24 cellular contexts compared by ENCODE assay signal in genomic region chr18:34677056-34677574, GRCh38. TPM values are rescaled to one million over a fixed set of nuclear protein-coding genes. Genes with fewer than 3 reads are reported as not detected.
DNase-seq lines count a peak whose midpoint lies in the region; ATAC-seq, FAIRE-seq and TF ChIP-seq lines count a peak whose summit lies in the region.
"Had no signal": no experiment of that assay in that cellular context is flagged by ENCODE, and none has a peak within 500 bp of the region (broad histone marks: within the 10 kb centered on the region; RNA-seq: fewer than 3 reads in every experiment).

No MANE protein-coding gene starts in this region.

- DNase-seq in HepG2 (ENCODE audit: low spot score) (no peak), right lobe of liver (no peak), SJCRH30 (peak; percentile 44 to 69), left kidney (ENCODE audit: low read depth, low spot score) (peak; percentile 16), GM10266 (ENCODE audit: extremely low spot score) (no peak)
- DNase-seq in naive thymus-derived CD4-positive, alpha-beta T cell: no peak
- DNase-seq: ACHN; BE2C; C1 segment of cervical spinal cord; CD4-positive, alpha-beta memory T cell; CD4-positive, CD25-positive, alpha-beta regulatory T cell; CD8-positive, alpha-beta memory T cell; COR-L47; DMS 273 treated with DMSO at 0.1 percent for 48 hours; DMS153; DMS53; DMS79; DND-41; EL; GDM1 had no signal

- no peak overlapping the region for H3K9ac ChIP-seq in HepG2 (ENCODE audit: insufficient read depth, low read depth, low read length)
- H3K9ac ChIP-seq: BLaER1 had no signal

- H3K27ac Mint-ChIP-seq in naive thymus-derived CD4-positive, alpha-beta T cell: no peak overlapping the region
- H3K27ac Mint-ChIP-seq: CD4-positive, alpha-beta memory T cell; CD4-positive, CD25-positive, alpha-beta regulatory T cell had no signal

- intact Hi-C loops in HepG2 (cut with micrococcal nuclease; ENCODE audit: unreplicated experiment) (no loop called here), right lobe of liver (cut with DNase I) (no loop called here)
- intact Hi-C loops in naive thymus-derived CD4-positive, alpha-beta T cell (cut with micrococcal nuclease): no loop called here

- TF ChIP-seq EP300 in HepG2 (IDR thresholded peaks at IDR 0.05; ENCODE audit: low read depth in 2 of 2, low read length in 2 of 2) (no peak), HepG2 (CRISPR knock-in tag; IDR thresholded peaks at IDR 0.05; ENCODE audit: borderline replicate concordance) (no peak)

- no peaks in the 10 kb centered on the region for H3K36me3 ChIP-seq in HepG2 (replicated peaks in 1 of 2; ENCODE audit: control insufficient read depth in 1 of 2, insufficient read depth in 2 of 2, low read length in 2 of 2)
- H3K36me3 ChIP-seq in right lobe of liver: no peaks in the 10 kb centered on the region
- H3K36me3 ChIP-seq in SJCRH30: no peaks in the 10 kb centered on the region
- H3K36me3 ChIP-seq in naive thymus-derived CD4-positive, alpha-beta T cell (ENCODE audit: control insufficient read depth in 2 of 3, insufficient read depth in 3 of 3, low read length in 3 of 3): no peaks in the 10 kb centered on the region
- H3K36me3 ChIP-seq: BE2C, BLaER1 had no signal

- in situ Hi-C loops in HepG2 (cut with HindIII; ENCODE audit: extremely low pct_ligation_motif_present, low pct_unique_long_range_greater_than_20kb): no loop called here

- H3K4me3 ChIP-seq in HepG2 (replicated peaks in 1 of 3; ENCODE audit: insufficient read depth in 1 of 3, low read depth in 2 of 3, low read length in 3 of 3) (no peak overlapping the region), right lobe of liver (no peak overlapping the region), SJCRH30 (no peak overlapping the region)
- no peak overlapping the region for H3K4me3 ChIP-seq in naive thymus-derived CD4-positive, alpha-beta T cell (ENCODE audit: low read length)
- H3K4me3 ChIP-seq: BLaER1 had no signal

- peaks cover 0 to 1% (median 0%) of the 10 kb centered on the region in 11 donors for H3K9me3 Mint-ChIP-seq in naive thymus-derived CD4-positive, alpha-beta T cell

- H3K9me3 ChIP-seq in HepG2 (ENCODE audit: low read length) (no peaks in the 10 kb centered on the region), right lobe of liver (no peaks in the 10 kb centered on the region), SJCRH30 (replicated peaks) (no peaks in the 10 kb centered on the region)
- H3K9me3 ChIP-seq in naive thymus-derived CD4-positive, alpha-beta T cell (ENCODE audit: control insufficient read depth in 2 of 3, low read length in 3 of 3): no peaks in the 10 kb centered on the region
- H3K9me3 ChIP-seq: BE2C, BLaER1 had no signal

- H2AFZ ChIP-seq in HepG2 (ENCODE audit: low read length): no peak overlapping the region

- no peak overlapping the region for H3K27ac ChIP-seq in HepG2 (ENCODE audit: extremely low read length, insufficient read depth, low read length)
- no peak overlapping the region for H3K27ac ChIP-seq in right lobe of liver
- peak overlapping the region; percentile 14; the same call in 1 of the 2 replicates for H3K27ac ChIP-seq in SJCRH30
- H3K27ac ChIP-seq in naive thymus-derived CD4-positive, alpha-beta T cell (ENCODE audit: low read depth, low read length): no peak overlapping the region
- H3K27ac ChIP-seq: 22Rv1, BLaER1 had no signal

- H3K27me3 Mint-ChIP-seq in naive thymus-derived CD4-positive, alpha-beta T cell: peaks cover 1 to 5% (median 5%) of the 10 kb centered on the region in 5 donors
- H3K27me3 Mint-ChIP-seq: CD4-positive, CD25-positive, alpha-beta regulatory T cell; CD8-positive, alpha-beta memory T cell had no signal

- H3K79me2 ChIP-seq in HepG2 (ENCODE audit: insufficient read depth, low read length): no peaks in the 10 kb centered on the region

- POLR2A ChIA-PET in HepG2 (lab: Yijun Ruan, JAX): no interaction called here
- POLR2A ChIA-PET in naive thymus-derived CD4-positive, alpha-beta T cell (lab: Charles Lee): no interaction called here

- H3K4me1 ChIP-seq in HepG2 (ENCODE audit: insufficient read depth, low read length) (no peaks in the 10 kb centered on the region), right lobe of liver (no peaks in the 10 kb centered on the region), SJCRH30 (no peaks in the 10 kb centered on the region; the same call in 1 of the 2 replicates)
- H3K4me1 ChIP-seq in naive thymus-derived CD4-positive, alpha-beta T cell (ENCODE audit: control insufficient read depth in 2 of 2, insufficient read depth in 2 of 2, low read length in 2 of 2): no peaks in the 10 kb centered on the region
- H3K4me1 ChIP-seq: BE2C, BLaER1 had no signal

- no peaks in the 10 kb centered on the region for H3K36me3 Mint-ChIP-seq in naive thymus-derived CD4-positive, alpha-beta T cell
- H3K36me3 Mint-ChIP-seq: CD14-positive monocyte; CD4-positive, alpha-beta memory T cell; CD4-positive, CD25-positive, alpha-beta regulatory T cell; CD8-positive, alpha-beta memory T cell had no signal

- no peak for TF ChIP-seq RAD21 in HepG2 (CRISPR knock-in tag; IDR thresholded peaks at IDR 0.05)

- CTCF ChIA-PET in HepG2 (lab: Yijun Ruan, JAX; ENCODE audit: low intra/inter-chr PET ratio, low total read pairs): no interaction called here
- CTCF ChIA-PET in naive thymus-derived CD4-positive, alpha-beta T cell (lab: Charles Lee): no interaction called here

- ATAC-seq in HepG2 (no peak), right lobe of liver (no peak)
- no peak for ATAC-seq in naive thymus-derived CD4-positive, alpha-beta T cell

- H3K27me3 ChIP-seq in HepG2 (ENCODE audit: control insufficient read depth in 1 of 2, insufficient read depth in 2 of 2, low read length in 2 of 2) (no peaks in the 10 kb centered on the region), right lobe of liver (no peaks in the 10 kb centered on the region), SJCRH30 (no peaks in the 10 kb centered on the region)
- no peaks in the 10 kb centered on the region for H3K27me3 ChIP-seq in naive thymus-derived CD4-positive, alpha-beta T cell (ENCODE audit: control insufficient read depth in 2 of 2, insufficient read depth in 2 of 2, low read length in 2 of 2)
- H3K27me3 ChIP-seq: BE2C, BLaER1 had no signal

- 83% methylated on average over 3 of the region's 3 CpGs for WGBS in HepG2 (ENCODE audit: low lambda C conversion rate)
- 84% methylated on average over 3 of the region's 3 CpGs for WGBS in right lobe of liver (ENCODE audit: insufficient coverage, low coverage, low lambda C conversion rate, missing lambda C conversion rate)

- no peaks in the 10 kb centered on the region for H3K4me1 Mint-ChIP-seq in naive thymus-derived CD4-positive, alpha-beta T cell
- H3K4me1 Mint-ChIP-seq: CD14-positive monocyte; CD4-positive, alpha-beta memory T cell; CD4-positive, CD25-positive, alpha-beta regulatory T cell; CD8-positive, alpha-beta memory T cell had no signal

- H4K20me1 ChIP-seq in HepG2 (ENCODE audit: insufficient read depth, low read length): no peaks in the 10 kb centered on the region
- H4K20me1 ChIP-seq: BLaER1 had no signal

- no peak overlapping the region for H3K4me3 Mint-ChIP-seq in naive thymus-derived CD4-positive, alpha-beta T cell
- H3K4me3 Mint-ChIP-seq: CD14-positive monocyte; CD4-positive, alpha-beta memory T cell; CD8-positive, alpha-beta memory T cell had no signal

- no peak for TF ChIP-seq POLR2A in HepG2 (IDR thresholded peaks at IDR 0.05; ENCODE audit: insufficient read depth in 1 of 2, low read depth in 2 of 2, low read length in 2 of 2)
- TF ChIP-seq POLR2A in right lobe of liver (IDR thresholded peaks at IDR 0.05): no peak

- no peak for FAIRE-seq in HepG2 (lab: Jason Lieb, UNC)
- FAIRE-seq: GM12891 had no signal

- H3K4me2 ChIP-seq in HepG2 (ENCODE audit: low read depth, low read length): no peak overlapping the region
- H3K4me2 ChIP-seq: BLaER1 had no signal

- BruUV-seq in HepG2 (replicated peaks; lab: Mats Ljungman, UMichigan): no TSS peak

- TF ChIP-seq CTCF in HepG2 (CRISPR knock-in tag; IDR thresholded peaks at IDR 0.05) (no peak), right lobe of liver (IDR thresholded peaks at IDR 0.05) (no peak), GM10266 (IDR thresholded peaks at IDR 0.05; ENCODE audit: control insufficient read depth, insufficient read depth, low read depth, missing control alignments) (no peak)

TF ChIP-seq in HepG2, 621 proteins besides CTCF, POLR2A, EP300 and RAD21:
- TF ChIP-seq MIER3 (CRISPR knock-in tag; IDR thresholded peaks at IDR 0.05; ENCODE audit: borderline replicate concordance) (no peak), ZNF138 (CRISPR knock-in tag; IDR thresholded peaks at IDR 0.05; ENCODE audit: low read depth) (no peak), NFE2L2 (IDR thresholded peaks at IDR 0.05; ENCODE audit: low read length) (peak; percentile 82)

RNA-seq across cellular contexts. Expression of gene DTNA, which starts 33.0 kb away (rescaled TPM):
- total RNA-seq in HepG2 (2016; rRNA removed; fragmentation: Illumina TruSeq; extraction: Trizol) (8.5 and 12.1 TPM in 2 replicates), right lobe of liver (10 to 100 TPM in 3 of 6 experiments, 1 to 10 TPM in 2, under 1 TPM in 1; 0.90 to 29.4 (median 13.7) TPM)
- total RNA-seq in HepG2 (2016; cell fraction: cytosol; rRNA removed; fragmentation: Illumina TruSeq; extraction: Trizol; ENCODE audit: low read depth): 5.6 and 5.9 TPM in 2 replicates
- total RNA-seq in HepG2 (2016; cell fraction: insoluble cytoplasmic fraction; rRNA removed; fragmentation: Illumina TruSeq; extraction: Trizol): 7.7 and 11.2 TPM in 2 replicates
- total RNA-seq in HepG2 (2016; cell fraction: membrane; rRNA removed; fragmentation: Illumina TruSeq; extraction: Trizol): 6.9 TPM in 2 replicates
- 16.8 and 19.4 TPM in 2 replicates for total RNA-seq in HepG2 (2016; cell fraction: nucleus; rRNA removed; fragmentation: Illumina TruSeq; extraction: Trizol)
- polyA plus RNA-seq in HepG2 (2011; rRNA removed): 29.0 and 32.7 TPM in 2 replicates
- polyA plus RNA-seq in HepG2 (2011; cell fraction: cytosol; rRNA removed): 12.9 and 18.6 TPM in 2 replicates
- 57.8 and 94.9 TPM in 2 replicates for polyA plus RNA-seq in HepG2 (2011; cell fraction: nucleus; rRNA removed)
- 8.6 and 15.0 TPM in 2 replicates for polyA plus RNA-seq in HepG2 (2012)
- 2.9 and 4.0 TPM in 2 replicates for polyA plus RNA-seq in HepG2 (2016; cell fraction: cytosol; fragmentation: Illumina TruSeq; extraction: Trizol; ENCODE audit: low read depth)
- polyA plus RNA-seq in HepG2 (2016; cell fraction: insoluble cytoplasmic fraction; fragmentation: Illumina TruSeq; extraction: Trizol; ENCODE audit: low read depth): 10.4 and 11.2 TPM in 2 replicates
- 5.0 and 5.4 TPM in 2 replicates for polyA plus RNA-seq in HepG2 (2016; cell fraction: membrane; fragmentation: Illumina TruSeq; extraction: Trizol; ENCODE audit: low read depth)
- 9.2 and 13.2 TPM in 2 replicates for polyA plus RNA-seq in HepG2 (2016; cell fraction: nucleus; fragmentation: Illumina TruSeq; extraction: Trizol; ENCODE audit: insufficient read depth, low read depth)
- polyA minus RNA-seq in HepG2 (2011; rRNA and poly(A)+ RNA removed; ENCODE audit: low replicate concordance): 11.9 and 58.5 TPM in 2 replicates
- 9.8 and 12.7 TPM in 2 replicates for polyA minus RNA-seq in HepG2 (2011; cell fraction: cytosol; rRNA and poly(A)+ RNA removed)
- polyA minus RNA-seq in HepG2 (2011; cell fraction: nucleus; rRNA and poly(A)+ RNA removed): 102 and 146 TPM in 2 replicates
- 11.9 and 12.4 TPM in 2 replicates for total RNA-seq in SJCRH30 (2014; rRNA removed; shearing (Covaris generic))
- 1 to 10 TPM in 1 of 5 experiments, under 1 TPM in 3, not detected in 1; 0.49 to 1.5 (median 0.63) TPM for total RNA-seq in naive thymus-derived CD4-positive, alpha-beta T cell
- not detected for polyA plus RNA-seq in naive thymus-derived CD4-positive, alpha-beta T cell
- total RNA-seq: CD4-positive, CD25-positive, alpha-beta regulatory T cell; CD8-positive, alpha-beta memory T cell had no signal
- polyA plus RNA-seq: CD4-positive, alpha-beta memory T cell; CD4-positive, CD25-positive, alpha-beta regulatory T cell; CD8-positive, alpha-beta memory T cell had no signal

Comparison
In these comparisons a context has a peak if more than half of its experiments do, and no peak if none do; other contexts are left out.
1. DNase-seq: peak in SJCRH30 (2 of 2) and left kidney (single experiment); none in HepG2 (single experiment), right lobe of liver (0 of 3), naive thymus-derived CD4-positive, alpha-beta T cell (0 of 9) and GM10266 (single experiment).